1 cellular context compared by ENCODE assay signal in genomic region chr16:89020925-89021595, GRCh38.
TF ChIP-seq lines count a peak whose summit lies in the region.

No MANE protein-coding gene starts in this region.

TF ChIP-seq in GM12878, 131 proteins besides CTCF, POLR2A, EP300 and RAD21:
- 0 out of 2 replicates have a peak, but pooled peaks have one; percentile 17 for TF ChIP-seq LARP7 (IDR thresholded peaks at IDR 0.05)
- no peak for TF ChIP-seq ZBTB11 (CRISPR knock-in tag; IDR thresholded peaks at IDR 0.05)
- no peak for TF ChIP-seq ZNF592 (IDR thresholded peaks at IDR 0.05)
